21 cellular contexts compared by ENCODE assay signal in genomic region chr13:68368922-68369321, GRCh38.
A peak's percentile ranks its signal among the peaks of the same experiment; 100 is the strongest.
DNase-seq lines count a peak whose midpoint lies in the region; ATAC-seq, FAIRE-seq and TF ChIP-seq lines count a peak whose summit lies in the region.
"Had no signal": no experiment of that assay in that cellular context is flagged by ENCODE, and none has a peak within 500 bp of the region (broad histone marks: within the 10 kb centered on the region; RNA-seq: fewer than 3 reads in every experiment).

No MANE protein-coding gene starts in this region.

- H3K4me3 ChIP-seq in A549 (no peak overlapping the region), Panc1 (ENCODE audit: low read depth in 2 of 2, low read length in 2 of 2) (no peak overlapping the region), mucosa of descending colon (no peak overlapping the region), MG63 (no peak overlapping the region)
- H3K4me3 ChIP-seq: BLaER1 treated with 17β-estradiol and CSF1 and Interleukin-3, amounts not matched to agents 10 nM and 100 nM had no signal

- no peak for ATAC-seq in A549
- no peak for ATAC-seq in Panc1
- peak; percentile 14 for ATAC-seq in mucosa of descending colon
- no peak for ATAC-seq in GM21619 (IDR thresholded peaks at IDR 0.05; ENCODE audit: unreplicated experiment)
- ATAC-seq: CD8-positive, alpha-beta T cell had no signal

- no TSS peak for BruUV-seq in Panc1 (replicated peaks; lab: Mats Ljungman, UMichigan)

- no peak for TF ChIP-seq EP300 in A549 (IDR thresholded peaks at IDR 0.05)

- POLR2A ChIA-PET in A549 (lab: Yijun Ruan, JAX) (no interaction called here), Panc1 (lab: Charles Lee) (no interaction called here)

- DNase-seq in A549 (ENCODE audit: low read depth in 1 of 2, low spot score in 1 of 2) (no peak), HT-29 (ENCODE audit: low spot score) (peak; percentile 62), Panc1 (ENCODE audit: low read depth, low spot score) (no peak), mucosa of descending colon (no peak), HK-2 (ENCODE audit: unreplicated experiment) (no peak), MG63 (no peak)
- DNase-seq: 8988T; AML-193; Caco-2; Calu3; CD4-positive, alpha-beta T cell; CD8-positive, alpha-beta T cell; GF-D8 had no signal

- CTCF ChIA-PET in A549 (lab: Yijun Ruan, JAX) = no interaction called here
- CTCF ChIA-PET in Panc1 (lab: Charles Lee) = no interaction called here

- intact Hi-C loops in Panc1 (cut with micrococcal nuclease; ENCODE audit: unreplicated experiment) (no loop called here), mucosa of descending colon (cut with DNase I, micrococcal nuclease) (no loop called here)

- peak overlapping the region; percentile 49; the same call in 1 of the 3 replicates for H3K4me2 ChIP-seq in A549
- H3K4me2 ChIP-seq: BLaER1 treated with 17β-estradiol and CSF1 and Interleukin-3, amounts not matched to agents 10 nM and 100 nM had no signal

- TF ChIP-seq CTCF in A549 (IDR thresholded peaks at IDR 0.05) = no peak
- TF ChIP-seq CTCF in Panc1 (IDR thresholded peaks at IDR 0.05) = no peak
- TF ChIP-seq CTCF in mucosa of descending colon (IDR thresholded peaks at IDR 0.05) = no peak

- WGBS in A549 (ENCODE audit: missing lambda C conversion rate) = 48% methylated on average over 2 of the region's 2 CpGs

- in situ Hi-C loops in Panc1 (cut with HindIII; ENCODE audit: low pct_unique_long_range_greater_than_20kb, low sequenced_read_pairs) = no loop called here

- H3K4me1 ChIP-seq in A549 = peaks cover 17% of the 10 kb centered on the region; the same call in 2 of the 3 replicates
- H3K4me1 ChIP-seq in Panc1 (ENCODE audit: control insufficient read depth, insufficient read depth, low read length) = no peaks in the 10 kb centered on the region; the same call in 1 of the 2 replicates
- no peaks in the 10 kb centered on the region for H3K4me1 ChIP-seq in mucosa of descending colon (ENCODE audit: low read depth)
- H3K4me1 ChIP-seq: BLaER1 treated with 17β-estradiol and CSF1 and Interleukin-3, amounts not matched to agents 10 nM and 100 nM; Caco-2 had no signal

- no peak for TF ChIP-seq POLR2A in A549 (IDR thresholded peaks at IDR 0.05; ENCODE audit: low read length)

- no peak for TF ChIP-seq RAD21 in A549 (conservative IDR thresholded peaks at IDR 0.05 in 1 of 2, IDR thresholded peaks at IDR 0.05 in 1 of 2)

- FAIRE-seq in A549 (lab: Jason Lieb, UNC) = no peak
- FAIRE-seq: A204.1, D721Med, G401.6, GM12891, GM19239 had no signal

- H3K9me3 ChIP-seq in A549 = no peaks in the 10 kb centered on the region
- no peaks in the 10 kb centered on the region for H3K9me3 ChIP-seq in Panc1 (ENCODE audit: control insufficient read depth, insufficient read depth, low read depth, low read length)
- H3K9me3 ChIP-seq in mucosa of descending colon = no peaks in the 10 kb centered on the region
- H3K9me3 ChIP-seq in MG63 = no peaks in the 10 kb centered on the region
- H3K9me3 ChIP-seq: BLaER1 treated with 17β-estradiol and CSF1 and Interleukin-3, amounts not matched to agents 10 nM and 100 nM; Caco-2 had no signal

- H3K36me3 ChIP-seq in Panc1 (ENCODE audit: control insufficient read depth, insufficient read depth, low read length) (no peaks in the 10 kb centered on the region), mucosa of descending colon (ENCODE audit: low read depth) (no peaks in the 10 kb centered on the region), MG63 (no peaks in the 10 kb centered on the region)
- H3K36me3 ChIP-seq: BLaER1 treated with 17β-estradiol and CSF1 and Interleukin-3, amounts not matched to agents 10 nM and 100 nM had no signal

- H3K27ac ChIP-seq in A549 = no peak overlapping the region
- peak overlapping the region; percentile 75; the same call in 1 of the 2 replicates for H3K27ac ChIP-seq in Panc1 (ENCODE audit: low read length)
- H3K27ac ChIP-seq: BLaER1 treated with 17β-estradiol and CSF1 and Interleukin-3, amounts not matched to agents 10 nM and 100 nM; C4-2B had no signal

- H3K27me3 ChIP-seq in Panc1 (ENCODE audit: control insufficient read depth, insufficient read depth, low read length) (no peaks in the 10 kb centered on the region), MG63 (no peaks in the 10 kb centered on the region)
- H3K27me3 ChIP-seq: BLaER1 treated with 17β-estradiol and CSF1 and Interleukin-3, amounts not matched to agents 10 nM and 100 nM had no signal

TF ChIP-seq in A549, 52 proteins besides CTCF, POLR2A, EP300 and RAD21:
- no peak for TF ChIP-seq RFX5 (IDR thresholded peaks at IDR 0.05)
- TF ChIP-seq BHLHE40 (IDR thresholded peaks at IDR 0.05; ENCODE audit: low read depth, low read length) = no peak
- TF ChIP-seq MYC (IDR thresholded peaks at IDR 0.05; ENCODE audit: borderline replicate concordance, low read length) = no peak
- TF ChIP-seq ZNF302 (CRISPR knock-in tag; IDR thresholded peaks at IDR 0.05) = no peak
- TF ChIP-seq HES2 (IDR thresholded peaks at IDR 0.05) = no peak
- TF ChIP-seq RARB (CRISPR knock-in tag; IDR thresholded peaks at IDR 0.05) = no peak
- no peak for TF ChIP-seq EHF (CRISPR knock-in tag; IDR thresholded peaks at IDR 0.05)
- TF ChIP-seq SMC3 (IDR thresholded peaks at IDR 0.05) = no peak
- TF ChIP-seq ELK1 (IDR thresholded peaks at IDR 0.05; ENCODE audit: low read depth, low read length) = no peak
- no peak for TF ChIP-seq NFE2L2 (conservative IDR thresholded peaks at IDR 0.05; ENCODE audit: low read length)
- no peak for TF ChIP-seq HOXB13 (CRISPR knock-in tag; IDR thresholded peaks at IDR 0.05; ENCODE audit: low read depth)
- no peak for TF ChIP-seq ATOH8 (CRISPR knock-in tag; IDR thresholded peaks at IDR 0.05; ENCODE audit: low read depth)
- TF ChIP-seq TP53 (CRISPR knock-in tag; IDR thresholded peaks at IDR 0.05) = no peak
- no peak for TF ChIP-seq NR3C1 (IDR thresholded peaks at IDR 0.05)
- no peak for TF ChIP-seq HEYL (CRISPR knock-in tag; IDR thresholded peaks at IDR 0.05)
